8 cellular contexts compared by ENCODE assay signal in the genomic region with DNA sequence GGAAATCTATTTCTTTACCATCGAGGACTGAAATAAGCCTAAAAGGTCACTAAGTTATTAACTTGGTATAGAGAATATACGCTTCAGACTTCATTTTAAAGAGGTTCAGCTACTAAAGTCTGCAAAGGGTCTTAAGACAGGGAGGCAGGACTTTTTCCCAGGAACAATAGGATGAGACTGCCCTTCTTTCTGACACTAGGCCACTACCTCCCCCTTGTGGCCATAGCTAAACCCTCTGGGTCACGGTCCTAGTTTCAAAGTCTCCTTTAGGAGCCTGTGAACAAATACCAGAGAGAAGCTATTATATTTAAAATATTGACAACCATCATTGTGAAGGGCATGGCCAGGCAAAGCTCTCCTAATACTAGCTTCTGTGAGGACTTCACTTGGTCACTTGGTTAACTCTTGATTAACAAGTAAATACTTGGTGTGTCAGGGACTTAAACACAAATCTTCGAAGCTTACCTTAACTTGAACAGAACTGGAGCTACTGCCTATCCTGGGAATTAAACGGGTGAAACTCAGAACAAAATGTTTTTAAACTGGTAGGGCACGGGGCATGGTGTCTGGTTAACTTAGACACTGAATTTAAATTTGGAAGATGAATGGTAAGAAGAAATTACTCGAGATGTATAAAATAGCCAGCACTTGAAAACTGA.
DNase-seq lines count a peak whose midpoint lies in the region; ATAC-seq and TF ChIP-seq lines count a peak whose summit lies in the region.

No MANE protein-coding gene starts in this region.

- H3K27me3 ChIP-seq in KMS-11 (ENCODE audit: insufficient read depth, low read depth) = no peaks in the 10 kb centered on the region

- H3K36me3 ChIP-seq in KMS-11 (ENCODE audit: insufficient read depth) = no peaks in the 10 kb centered on the region

- H4K20me1 ChIP-seq in KMS-11 (ENCODE audit: insufficient read depth) = no peaks in the 10 kb centered on the region

- no peak overlapping the region for H3K9ac ChIP-seq in KMS-11

- no peak overlapping the region for H3K4me3 Mint-ChIP-seq in activated CD4-positive, alpha-beta T cell treated with anti-CD3 and anti-CD28 coated beads for 36 hours
- H3K4me3 Mint-ChIP-seq in T-helper 17 cell (no peak overlapping the region), neural crest cell (no peak overlapping the region)
- no peak overlapping the region for H3K4me3 Mint-ChIP-seq in activated T-helper 1 cell treated with anti-CD3 and anti-CD28 coated beads, Interleukin-12 subunit alpha, Interleukin-12 subunit beta, Interleukin-2, Interleukin-4 antibody, amounts not matched to agents 30 ng/mL and 10 ng/mL and 1 ng/mL, durations not matched to agents 14 hours and 24 hours and 36 hours

- H3K9me3 ChIP-seq in T-helper 17 cell (ENCODE audit: control insufficient read depth, low read length, poor library complexity, severe bottlenecking) = no peaks in the 10 kb centered on the region

- H2AFZ ChIP-seq in KMS-11 (ENCODE audit: low read depth) = no peak overlapping the region

- peaks cover 40% of the 10 kb centered on the region for H3K4me1 Mint-ChIP-seq in activated CD4-positive, alpha-beta T cell treated with anti-CD3 and anti-CD28 coated beads for 36 hours
- H3K4me1 Mint-ChIP-seq in T-helper 17 cell (peaks cover 34% of the 10 kb centered on the region), neural crest cell (peaks cover 5% of the 10 kb centered on the region)
- H3K4me1 Mint-ChIP-seq in activated T-helper 1 cell treated with anti-CD3 and anti-CD28 coated beads, Interleukin-12 subunit alpha, Interleukin-12 subunit beta, Interleukin-2, Interleukin-4 antibody, amounts not matched to agents 30 ng/mL and 10 ng/mL and 1 ng/mL, durations not matched to agents 14 hours and 24 hours and 36 hours (ENCODE audit: low read depth) = peaks cover 72% of the 10 kb centered on the region

- H3K36me3 Mint-ChIP-seq in activated CD4-positive, alpha-beta T cell treated with anti-CD3 and anti-CD28 coated beads for 36 hours (ENCODE audit: low read depth) = peaks cover 48% of the 10 kb centered on the region
- peaks cover 9% of the 10 kb centered on the region for H3K36me3 Mint-ChIP-seq in T-helper 17 cell (ENCODE audit: low read depth)
- peaks cover 11% of the 10 kb centered on the region for H3K36me3 Mint-ChIP-seq in neural crest cell (ENCODE audit: low read depth)
- peaks cover 45% of the 10 kb centered on the region for H3K36me3 Mint-ChIP-seq in activated T-helper 1 cell treated with anti-CD3 and anti-CD28 coated beads, Interleukin-12 subunit alpha, Interleukin-12 subunit beta, Interleukin-2, Interleukin-4 antibody, amounts not matched to agents 30 ng/mL and 10 ng/mL and 1 ng/mL, durations not matched to agents 14 hours and 24 hours and 36 hours (ENCODE audit: low read depth)

- H3K4me1 ChIP-seq in KMS-11 (ENCODE audit: low read depth, poor library complexity, severe bottlenecking) = peaks cover 18% of the 10 kb centered on the region

- H3K4me3 ChIP-seq in KMS-11 (IDR thresholded peaks at IDR 0.05; ENCODE audit: insufficient read depth, low read depth, low read length) = no peak overlapping the region

- no peaks in the 10 kb centered on the region for H3K79me2 ChIP-seq in KMS-11 (ENCODE audit: insufficient read depth, low read depth)

- DNase-seq in activated CD4-positive, alpha-beta T cell treated with anti-CD3 and anti-CD28 coated beads for 36 hours = peak; percentile 44
- no peak for DNase-seq in activated CD4-positive, alpha-beta T cell treated with anti-CD3 and anti-CD28 coated beads, Interleukin-2, amount 50 U/mL, for 1 hour
- DNase-seq in T-helper 17 cell (peak in 1 of 3 donors; percentile 14), fibroblast of peridontal ligament (ENCODE audit: extremely low read depth) (peak; percentile 70), neural crest cell (ENCODE audit: low read depth, low spot score) (peak; percentile 55)
- DNase-seq in stimulated activated CD8-positive, alpha-beta memory T cell treated with anti-CD3 and anti-CD28 coated beads, Interleukin-4, amount 100 ng/mL, for 48 hours = no peak
- DNase-seq in activated T-helper 1 cell treated with anti-CD3 and anti-CD28 coated beads, Interleukin-12 subunit alpha, Interleukin-12 subunit beta, Interleukin-2, Interleukin-4 antibody, amounts not matched to agents 30 ng/mL and 10 ng/mL and 1 ng/mL, durations not matched to agents 14 hours and 24 hours and 36 hours (ENCODE audit: low spot score) = no peak

- no peak overlapping the region for H3K27ac Mint-ChIP-seq in activated CD4-positive, alpha-beta T cell treated with anti-CD3 and anti-CD28 coated beads for 36 hours
- H3K27ac Mint-ChIP-seq in T-helper 17 cell (no peak overlapping the region), neural crest cell (ENCODE audit: unreplicated experiment) (no peak overlapping the region)
- H3K27ac Mint-ChIP-seq in activated T-helper 1 cell treated with anti-CD3 and anti-CD28 coated beads, Interleukin-12 subunit alpha, Interleukin-12 subunit beta, Interleukin-2, Interleukin-4 antibody, amounts not matched to agents 30 ng/mL and 10 ng/mL and 1 ng/mL, durations not matched to agents 14 hours and 24 hours and 36 hours = no peak overlapping the region

- H3K27me3 Mint-ChIP-seq in activated CD4-positive, alpha-beta T cell treated with anti-CD3 and anti-CD28 coated beads for 36 hours = no peaks in the 10 kb centered on the region
- H3K27me3 Mint-ChIP-seq in T-helper 17 cell = no peaks in the 10 kb centered on the region
- H3K27me3 Mint-ChIP-seq in neural crest cell (ENCODE audit: low read depth) = no peaks in the 10 kb centered on the region
- H3K27me3 Mint-ChIP-seq in activated T-helper 1 cell treated with anti-CD3 and anti-CD28 coated beads, Interleukin-12 subunit alpha, Interleukin-12 subunit beta, Interleukin-2, Interleukin-4 antibody, amounts not matched to agents 30 ng/mL and 10 ng/mL and 1 ng/mL, durations not matched to agents 14 hours and 24 hours and 36 hours (ENCODE audit: insufficient read depth) = no peaks in the 10 kb centered on the region

- peak; percentile 87 for TF ChIP-seq CTCF in KMS-11 (conservative IDR thresholded peaks at IDR 0.05; ENCODE audit: low read depth, low read length)
- TF ChIP-seq CTCF in neural crest cell (conservative IDR thresholded peaks at IDR 0.05) = peak; percentile 79

- CTCF ChIA-PET in activated CD4-positive, alpha-beta T cell treated with anti-CD3 and anti-CD28 coated beads for 36 hours (lab: Charles Lee) = interaction anchor here (0.5 to 2.1 kb wide), 14 partner anchors 14 to 1117 kb away, joined by 3 to 9 read pairs (median 4); no protein-coding TSS in a partner anchor

- no peak for ATAC-seq in activated CD4-positive, alpha-beta T cell treated with anti-CD3 and anti-CD28 coated beads for 36 hours
- peak; percentile 45 for ATAC-seq in T-helper 17 cell

- no peak overlapping the region for H3K4me2 ChIP-seq in KMS-11

- no peak overlapping the region for H3K27ac ChIP-seq in KMS-11

- intact Hi-C loops in activated CD4-positive, alpha-beta T cell treated with anti-CD3 and anti-CD28 coated beads for 36 hours (cut with DNase I, micrococcal nuclease) = loop anchor here (2.0 to 10.0 kb wide), 2 partner anchors 76 to 204 kb away; a partner anchor contains a TSS
- intact Hi-C loops in activated T-helper 1 cell treated with anti-CD3 and anti-CD28 coated beads, Interleukin-12 subunit alpha, Interleukin-12 subunit beta, Interleukin-2, Interleukin-4 antibody, amounts not matched to agents 30 ng/mL and 10 ng/mL and 1 ng/mL, durations not matched to agents 14 hours and 24 hours and 36 hours (cut with micrococcal nuclease) = loop anchor here (2.0 to 10.0 kb wide), 3 partner anchors 14 to 204 kb away; no protein-coding TSS in a partner anchor

- no peaks in the 10 kb centered on the region for H3K9me3 Mint-ChIP-seq in activated CD4-positive, alpha-beta T cell treated with anti-CD3 and anti-CD28 coated beads for 36 hours (ENCODE audit: low read depth)
- H3K9me3 Mint-ChIP-seq in neural crest cell = no peaks in the 10 kb centered on the region
- H3K9me3 Mint-ChIP-seq in activated T-helper 1 cell treated with anti-CD3 and anti-CD28 coated beads, Interleukin-12 subunit alpha, Interleukin-12 subunit beta, Interleukin-2, Interleukin-4 antibody, amounts not matched to agents 30 ng/mL and 10 ng/mL and 1 ng/mL, durations not matched to agents 14 hours and 24 hours and 36 hours = no peaks in the 10 kb centered on the region

- POLR2A ChIA-PET in activated CD4-positive, alpha-beta T cell treated with anti-CD3 and anti-CD28 coated beads for 36 hours (lab: Charles Lee) = no interaction called here

Comparison
In these comparisons a context has a peak if more than half of its experiments do, and no peak if none do; other contexts are left out.
1. DNase-seq: peak in activated CD4-positive, alpha-beta T cell treated with anti-CD3 and anti-CD28 coated beads for 36 hours (single experiment), fibroblast of peridontal ligament (single experiment) and neural crest cell (single experiment); none in activated CD4-positive, alpha-beta T cell treated with anti-CD3 and anti-CD28 coated beads, Interleukin-2, amount 50 U/mL, for 1 hour (single experiment), stimulated activated CD8-positive, alpha-beta memory T cell treated with anti-CD3 and anti-CD28 coated beads, Interleukin-4, amount 100 ng/mL, for 48 hours (single experiment) and activated T-helper 1 cell treated with anti-CD3 and anti-CD28 coated beads, Interleukin-12 subunit alpha, Interleukin-12 subunit beta, Interleukin-2, Interleukin-4 antibody, amounts not matched to agents 30 ng/mL and 10 ng/mL and 1 ng/mL, durations not matched to agents 14 hours and 24 hours and 36 hours (single experiment).